Comparison of ENCODE assay signal across 21 cellular contexts in genomic region chr3:154953538-154953937, GRCh38.
"Had no signal": no experiment of that assay in that cellular context is flagged by ENCODE, and none has a peak within 500 bp of the region (broad histone marks: within the 10 kb centered on the region; RNA-seq: fewer than 3 reads in every experiment).

No MANE protein-coding gene starts in this region.

- ATAC-seq: activated naive CD4-positive, alpha-beta T cell treated with anti-CD3 and anti-CD28 coated beads, Interleukin-2, amount 50 U/mL, for 72 hours; gastrocnemius medialis; heart left ventricle; left lobe of liver; natural killer cell treated with Interleukin-12 subunit alpha and Interleukin-12 subunit beta and Interleukin-15 and Interleukin-18, amount 100 ng/mL, for 72 hours; stimulated activated naive CD8-positive, alpha-beta T cell treated with anti-CD3 and anti-CD28 coated beads, Interleukin-15, Interleukin-2, amounts not matched to agents 100 U/mL and 50 U/mL, for 24 hours had no signal

- H3K27ac ChIP-seq: adrenal gland, dorsolateral prefrontal cortex, gastrocnemius medialis, heart left ventricle, tibial artery, uterus had no signal

- DNase-seq: activated B cell treated with CpG ODN at 0.5 μM for 24 hours; activated CD4-positive, alpha-beta memory T cell treated with anti-CD3 and anti-CD28 coated beads for 36 hours; activated CD4-positive, alpha-beta T cell treated with anti-CD3 and anti-CD28 coated beads for 4 hours; activated gamma-delta T cell treated with Interleukin-2 at 50 U/mL for 16 hours; activated T-cell treated with anti-CD3 and anti-CD28 coated beads for 4 hours; adrenal gland; dorsolateral prefrontal cortex; gastrocnemius medialis; heart left ventricle; kidney; posterior cingulate gyrus; stimulated activated CD4-positive, alpha-beta T cell treated with anti-CD3 and anti-CD28 coated beads, Interleukin-12 subunit alpha, Interleukin-12 subunit beta, amount 100 ng/mL, for 4 hours; stimulated activated CD4-positive, alpha-beta T cell treated with anti-CD3 and anti-CD28 coated beads, Interleukin-1b, Interleukin-23, amount 100 ng/mL, for 48 hours; stimulated activated naive CD8-positive, alpha-beta T cell treated with anti-CD3 and anti-CD28 coated beads, Interleukin-15, Interleukin-2, amounts not matched to agents 100 U/mL and 50 U/mL, for 24 hours; substantia nigra; tibial artery; uterus had no signal

- H3K9me3 ChIP-seq: adrenal gland, tibial artery had no signal

- H3K36me3 ChIP-seq: adrenal gland, gastrocnemius medialis, heart left ventricle, tibial artery, uterus had no signal

- H3K27me3 ChIP-seq: adrenal gland, dorsolateral prefrontal cortex, gastrocnemius medialis, heart left ventricle, tibial artery, uterus had no signal

- H3K4me1 ChIP-seq: adrenal gland, heart left ventricle, tibial artery, uterus had no signal

- FAIRE-seq: kidney had no signal

- H3K4me3 ChIP-seq: adrenal gland, dorsolateral prefrontal cortex, gastrocnemius medialis, heart left ventricle, lung, tibial artery, uterus had no signal
